ENCODE assay signal across 1 cellular context in the genomic region with DNA sequence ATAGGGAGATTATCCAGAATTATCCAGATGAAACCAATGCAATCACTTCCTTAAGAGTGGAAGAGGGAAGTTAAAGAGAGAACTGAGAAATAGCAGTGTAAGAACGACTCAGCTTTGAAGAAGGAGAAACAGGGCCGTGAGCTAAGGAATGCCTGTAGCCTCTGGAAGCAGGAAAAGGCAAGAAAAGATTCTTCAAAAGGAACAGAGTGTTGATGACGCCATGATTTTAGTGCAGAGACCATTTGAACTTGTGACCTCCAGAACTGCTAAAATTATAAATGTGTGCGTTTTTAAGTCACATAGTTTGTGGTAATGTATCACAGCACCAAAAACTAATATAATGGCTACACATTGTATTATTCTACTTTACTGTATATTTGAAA.
TF ChIP-seq lines count a peak whose summit lies in the region.

No MANE protein-coding gene starts in this region.

TF ChIP-seq in WTC11, 78 proteins besides CTCF, POLR2A, EP300 and RAD21 (continued from another document):
- TF ChIP-seq, protein P1, sequence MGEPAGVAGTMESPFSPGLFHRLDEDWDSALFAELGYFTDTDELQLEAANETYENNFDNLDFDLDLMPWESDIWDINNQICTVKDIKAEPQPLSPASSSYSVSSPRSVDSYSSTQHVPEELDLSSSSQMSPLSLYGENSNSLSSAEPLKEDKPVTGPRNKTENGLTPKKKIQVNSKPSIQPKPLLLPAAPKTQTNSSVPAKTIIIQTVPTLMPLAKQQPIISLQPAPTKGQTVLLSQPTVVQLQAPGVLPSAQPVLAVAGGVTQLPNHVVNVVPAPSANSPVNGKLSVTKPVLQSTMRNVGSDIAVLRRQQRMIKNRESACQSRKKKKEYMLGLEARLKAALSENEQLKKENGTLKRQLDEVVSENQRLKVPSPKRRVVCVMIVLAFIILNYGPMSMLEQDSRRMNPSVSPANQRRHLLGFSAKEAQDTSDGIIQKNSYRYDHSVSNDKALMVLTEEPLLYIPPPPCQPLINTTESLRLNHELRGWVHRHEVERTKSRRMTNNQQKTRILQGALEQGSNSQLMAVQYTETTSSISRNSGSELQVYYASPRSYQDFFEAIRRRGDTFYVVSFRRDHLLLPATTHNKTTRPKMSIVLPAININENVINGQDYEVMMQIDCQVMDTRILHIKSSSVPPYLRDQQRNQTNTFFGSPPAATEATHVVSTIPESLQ (CRISPR knock-in tag; IDR thresholded peaks at IDR 0.05): no peak
- no peak for TF ChIP-seq ETV6 (CRISPR knock-in tag; IDR thresholded peaks at IDR 0.05)
- no peak for TF ChIP-seq RORB (CRISPR knock-in tag; IDR thresholded peaks at IDR 0.05)
- no peak for TF ChIP-seq SOX15 (CRISPR knock-in tag; IDR thresholded peaks at IDR 0.05)
- TF ChIP-seq ATF1 (CRISPR knock-in tag; IDR thresholded peaks at IDR 0.05): no peak
- TF ChIP-seq, protein P2, sequence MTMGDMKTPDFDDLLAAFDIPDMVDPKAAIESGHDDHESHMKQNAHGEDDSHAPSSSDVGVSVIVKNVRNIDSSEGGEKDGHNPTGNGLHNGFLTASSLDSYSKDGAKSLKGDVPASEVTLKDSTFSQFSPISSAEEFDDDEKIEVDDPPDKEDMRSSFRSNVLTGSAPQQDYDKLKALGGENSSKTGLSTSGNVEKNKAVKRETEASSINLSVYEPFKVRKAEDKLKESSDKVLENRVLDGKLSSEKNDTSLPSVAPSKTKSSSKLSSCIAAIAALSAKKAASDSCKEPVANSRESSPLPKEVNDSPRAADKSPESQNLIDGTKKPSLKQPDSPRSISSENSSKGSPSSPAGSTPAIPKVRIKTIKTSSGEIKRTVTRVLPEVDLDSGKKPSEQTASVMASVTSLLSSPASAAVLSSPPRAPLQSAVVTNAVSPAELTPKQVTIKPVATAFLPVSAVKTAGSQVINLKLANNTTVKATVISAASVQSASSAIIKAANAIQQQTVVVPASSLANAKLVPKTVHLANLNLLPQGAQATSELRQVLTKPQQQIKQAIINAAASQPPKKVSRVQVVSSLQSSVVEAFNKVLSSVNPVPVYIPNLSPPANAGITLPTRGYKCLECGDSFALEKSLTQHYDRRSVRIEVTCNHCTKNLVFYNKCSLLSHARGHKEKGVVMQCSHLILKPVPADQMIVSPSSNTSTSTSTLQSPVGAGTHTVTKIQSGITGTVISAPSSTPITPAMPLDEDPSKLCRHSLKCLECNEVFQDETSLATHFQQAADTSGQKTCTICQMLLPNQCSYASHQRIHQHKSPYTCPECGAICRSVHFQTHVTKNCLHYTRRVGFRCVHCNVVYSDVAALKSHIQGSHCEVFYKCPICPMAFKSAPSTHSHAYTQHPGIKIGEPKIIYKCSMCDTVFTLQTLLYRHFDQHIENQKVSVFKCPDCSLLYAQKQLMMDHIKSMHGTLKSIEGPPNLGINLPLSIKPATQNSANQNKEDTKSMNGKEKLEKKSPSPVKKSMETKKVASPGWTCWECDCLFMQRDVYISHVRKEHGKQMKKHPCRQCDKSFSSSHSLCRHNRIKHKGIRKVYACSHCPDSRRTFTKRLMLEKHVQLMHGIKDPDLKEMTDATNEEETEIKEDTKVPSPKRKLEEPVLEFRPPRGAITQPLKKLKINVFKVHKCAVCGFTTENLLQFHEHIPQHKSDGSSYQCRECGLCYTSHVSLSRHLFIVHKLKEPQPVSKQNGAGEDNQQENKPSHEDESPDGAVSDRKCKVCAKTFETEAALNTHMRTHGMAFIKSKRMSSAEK (CRISPR knock-in tag; IDR thresholded peaks at IDR 0.05; ENCODE audit: borderline replicate concordance): no peak
- TF ChIP-seq MYBL2 (CRISPR knock-in tag; IDR thresholded peaks at IDR 0.05): no peak
- TF ChIP-seq JAZF1 (CRISPR knock-in tag; IDR thresholded peaks at IDR 0.05): no peak
- no peak for TF ChIP-seq ZNF671 (CRISPR knock-in tag; IDR thresholded peaks at IDR 0.05)
- TF ChIP-seq, protein P3, sequence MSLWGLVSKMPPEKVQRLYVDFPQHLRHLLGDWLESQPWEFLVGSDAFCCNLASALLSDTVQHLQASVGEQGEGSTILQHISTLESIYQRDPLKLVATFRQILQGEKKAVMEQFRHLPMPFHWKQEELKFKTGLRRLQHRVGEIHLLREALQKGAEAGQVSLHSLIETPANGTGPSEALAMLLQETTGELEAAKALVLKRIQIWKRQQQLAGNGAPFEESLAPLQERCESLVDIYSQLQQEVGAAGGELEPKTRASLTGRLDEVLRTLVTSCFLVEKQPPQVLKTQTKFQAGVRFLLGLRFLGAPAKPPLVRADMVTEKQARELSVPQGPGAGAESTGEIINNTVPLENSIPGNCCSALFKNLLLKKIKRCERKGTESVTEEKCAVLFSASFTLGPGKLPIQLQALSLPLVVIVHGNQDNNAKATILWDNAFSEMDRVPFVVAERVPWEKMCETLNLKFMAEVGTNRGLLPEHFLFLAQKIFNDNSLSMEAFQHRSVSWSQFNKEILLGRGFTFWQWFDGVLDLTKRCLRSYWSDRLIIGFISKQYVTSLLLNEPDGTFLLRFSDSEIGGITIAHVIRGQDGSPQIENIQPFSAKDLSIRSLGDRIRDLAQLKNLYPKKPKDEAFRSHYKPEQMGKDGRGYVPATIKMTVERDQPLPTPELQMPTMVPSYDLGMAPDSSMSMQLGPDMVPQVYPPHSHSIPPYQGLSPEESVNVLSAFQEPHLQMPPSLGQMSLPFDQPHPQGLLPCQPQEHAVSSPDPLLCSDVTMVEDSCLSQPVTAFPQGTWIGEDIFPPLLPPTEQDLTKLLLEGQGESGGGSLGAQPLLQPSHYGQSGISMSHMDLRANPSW (CRISPR knock-in tag; conservative IDR thresholded peaks at IDR 0.05; ENCODE audit: low read depth): no peak
- no peak for TF ChIP-seq FOXJ3 (CRISPR knock-in tag; IDR thresholded peaks at IDR 0.05; ENCODE audit: borderline replicate concordance)
- no peak for TF ChIP-seq RELA (CRISPR knock-in tag; IDR thresholded peaks at IDR 0.05; ENCODE audit: borderline replicate concordance)
- no peak for TF ChIP-seq GTF2I (CRISPR knock-in tag; conservative IDR thresholded peaks at IDR 0.05)
- no peak for TF ChIP-seq TEAD4 (CRISPR knock-in tag; IDR thresholded peaks at IDR 0.05)
